21 cellular contexts compared by ENCODE assay signal in genomic region chr17:17203173-17203730, GRCh38. TPM values are rescaled to one million over a fixed set of nuclear protein-coding genes. Genes with fewer than 3 reads are reported as not detected.
DNase-seq lines count a peak whose midpoint lies in the region; TF ChIP-seq lines count a peak whose summit lies in the region.
"Had no signal": no experiment of that assay in that cellular context is flagged by ENCODE, and none has a peak within 500 bp of the region (broad histone marks: within the 10 kb centered on the region; RNA-seq: fewer than 3 reads in every experiment).

No MANE protein-coding gene starts in this region.

- intact Hi-C loops in activated CD4-positive, alpha-beta memory T cell treated with anti-CD3 and anti-CD28 coated beads for 36 hours (cut with micrococcal nuclease): no loop called here

- no peaks in the 10 kb centered on the region for H3K36me3 ChIP-seq in right atrium auricular region
- H3K36me3 ChIP-seq in stomach smooth muscle (ENCODE audit: control insufficient read depth in 2 of 2, insufficient read depth in 2 of 2, low read length in 2 of 2): peaks cover 3 to 4% of the 10 kb centered on the region in 2 donors
- H3K36me3 ChIP-seq: brain microvascular endothelial cell, Peyer's patch had no signal

- peaks cover 0 to 57% of the 10 kb centered on the region in 2 donors for H3K4me1 ChIP-seq in right atrium auricular region
- H3K4me1 ChIP-seq in stomach smooth muscle (ENCODE audit: control insufficient read depth, insufficient read depth, low read length): peaks cover 73% of the 10 kb centered on the region

- no peaks in the 10 kb centered on the region for H3K9me3 Mint-ChIP-seq in activated CD4-positive, alpha-beta memory T cell treated with anti-CD3 and anti-CD28 coated beads for 36 hours
- no peaks in the 10 kb centered on the region for H3K9me3 Mint-ChIP-seq in activated CD4-positive, alpha-beta memory T cell treated with anti-CD3 and anti-CD28 coated beads, Interleukin-2, amount 10 ng/mL, durations not matched to agents 7 days and 5 days
- H3K9me3 Mint-ChIP-seq: activated T-helper 2 cell treated with anti-CD3 and anti-CD28 coated beads, Interferon-gamma antibody, Interleukin-2, Interleukin-4, amounts not matched to agents 10 μg/mL and 5 μg/mL and 100 μg/mL, durations not matched to agents 14 hours and 24 hours and 36 hours; CD8-positive, alpha-beta T cell had no signal

- no peak overlapping the region for H3K4me3 Mint-ChIP-seq in activated CD4-positive, alpha-beta memory T cell treated with anti-CD3 and anti-CD28 coated beads for 36 hours
- H3K4me3 Mint-ChIP-seq in activated CD4-positive, alpha-beta memory T cell treated with anti-CD3 and anti-CD28 coated beads, Interleukin-2, amount 10 ng/mL, durations not matched to agents 7 days and 5 days: no peak overlapping the region

- H3K9ac ChIP-seq in stomach smooth muscle (ENCODE audit: low read length in 2 of 2): peak overlapping the region; percentile 21 to 57

- peaks cover 21% of the 10 kb centered on the region for H3K36me3 Mint-ChIP-seq in activated CD4-positive, alpha-beta memory T cell treated with anti-CD3 and anti-CD28 coated beads for 36 hours
- peaks cover 23% of the 10 kb centered on the region for H3K36me3 Mint-ChIP-seq in activated CD4-positive, alpha-beta memory T cell treated with anti-CD3 and anti-CD28 coated beads, Interleukin-2, amount 10 ng/mL, durations not matched to agents 7 days and 5 days (ENCODE audit: low read depth)

- H3K27me3 ChIP-seq in right atrium auricular region (no peaks in the 10 kb centered on the region), stomach smooth muscle (ENCODE audit: control insufficient read depth in 1 of 2, insufficient read depth in 2 of 2, low read length in 2 of 2) (no peaks in the 10 kb centered on the region)
- H3K27me3 ChIP-seq: brain microvascular endothelial cell, left lung, Peyer's patch, right lobe of liver had no signal

- POLR2A ChIA-PET in activated CD4-positive, alpha-beta memory T cell treated with anti-CD3 and anti-CD28 coated beads for 36 hours (lab: Charles Lee): no interaction called here
- POLR2A ChIA-PET in activated CD4-positive, alpha-beta memory T cell treated with anti-CD3 and anti-CD28 coated beads, Interleukin-2, amount 10 ng/mL, durations not matched to agents 7 days and 5 days (lab: Charles Lee): interaction anchor here (2.6 to 6.3 kb wide), 2 partner anchors 14 to 27 kb away, joined by 12 to 49 read pairs; no protein-coding TSS in a partner anchor

- DNase-seq in activated CD4-positive, alpha-beta memory T cell treated with anti-CD3 and anti-CD28 coated beads for 36 hours: no peak
- DNase-seq in activated CD4-positive, alpha-beta memory T cell treated with anti-CD3 and anti-CD28 coated beads, Interleukin-2, amount 10 ng/mL, durations not matched to agents 7 days and 5 days: no peak
- DNase-seq in right atrium auricular region (ENCODE audit: low spot score): no peak
- no peak for DNase-seq in stimulated activated CD4-positive, alpha-beta T cell treated with anti-CD3 and anti-CD28 coated beads, Interleukin-12 subunit alpha, Interleukin-12 subunit beta, amount 100 ng/mL, for 4 hours
- no peak for DNase-seq in activated CD4-positive, alpha-beta T cell treated with anti-CD3 and anti-CD28 coated beads, Interleukin-2, amount 50 U/mL, for 1 hour
- DNase-seq in Kasumi-1 (lab: John Stamatoyannopoulos, UW): no peak
- DNase-seq: brain microvascular endothelial cell; CD8-positive, alpha-beta T cell; EL; NCI-H2029 treated with DMSO at 0.1 percent for 48 hours; NCI-H526; Peyer's patch; right lobe of liver; stimulated activated CD4-positive, alpha-beta T cell treated with anti-CD3 and anti-CD28 coated beads, Interleukin-4, amount 100 ng/mL, for 24 hours; T-helper 1 cell had no signal

- CTCF ChIA-PET in activated CD4-positive, alpha-beta memory T cell treated with anti-CD3 and anti-CD28 coated beads for 36 hours (lab: Charles Lee): interaction anchor here (1.0 kb wide), 1 partner anchor 62 kb away, joined by 3 read pairs; no protein-coding TSS in a partner anchor
- CTCF ChIA-PET in activated CD4-positive, alpha-beta memory T cell treated with anti-CD3 and anti-CD28 coated beads, Interleukin-2, amount 10 ng/mL, durations not matched to agents 7 days and 5 days (lab: Charles Lee): no interaction called here

- no peaks in the 10 kb centered on the region for H3K27me3 Mint-ChIP-seq in activated CD4-positive, alpha-beta memory T cell treated with anti-CD3 and anti-CD28 coated beads for 36 hours
- no peaks in the 10 kb centered on the region for H3K27me3 Mint-ChIP-seq in activated CD4-positive, alpha-beta memory T cell treated with anti-CD3 and anti-CD28 coated beads, Interleukin-2, amount 10 ng/mL, durations not matched to agents 7 days and 5 days

- H3K9me3 ChIP-seq in right atrium auricular region (no peaks in the 10 kb centered on the region), stomach smooth muscle (ENCODE audit: control insufficient read depth in 2 of 2, low read length in 2 of 2) (no peaks in the 10 kb centered on the region)
- H3K9me3 ChIP-seq: left lung, Peyer's patch, right lobe of liver had no signal

- peak overlapping the region; percentile 91 for H3K27ac Mint-ChIP-seq in activated CD4-positive, alpha-beta memory T cell treated with anti-CD3 and anti-CD28 coated beads for 36 hours
- no peak overlapping the region for H3K27ac Mint-ChIP-seq in activated CD4-positive, alpha-beta memory T cell treated with anti-CD3 and anti-CD28 coated beads, Interleukin-2, amount 10 ng/mL, durations not matched to agents 7 days and 5 days
- H3K27ac Mint-ChIP-seq: CD8-positive, alpha-beta T cell had no signal

- H3K27ac ChIP-seq in VCaP (peak overlapping the region; percentile 95), right atrium auricular region (peak overlapping the region; percentile 11 to 56), stomach smooth muscle (ENCODE audit: low read length) (peak overlapping the region; percentile 88)
- H3K27ac ChIP-seq: brain microvascular endothelial cell, left lung, right lobe of liver had no signal

- TF ChIP-seq CTCF in VCaP (conservative IDR thresholded peaks at IDR 0.05) (no peak), right atrium auricular region (IDR thresholded peaks at IDR 0.05) (no peak)

- H3K4me1 Mint-ChIP-seq in activated CD4-positive, alpha-beta memory T cell treated with anti-CD3 and anti-CD28 coated beads for 36 hours (ENCODE audit: low read depth): peaks cover 22% of the 10 kb centered on the region
- peaks cover 31% of the 10 kb centered on the region for H3K4me1 Mint-ChIP-seq in activated CD4-positive, alpha-beta memory T cell treated with anti-CD3 and anti-CD28 coated beads, Interleukin-2, amount 10 ng/mL, durations not matched to agents 7 days and 5 days

- H3K4me3 ChIP-seq in right atrium auricular region (no peak overlapping the region), stomach smooth muscle (ENCODE audit: low read length in 2 of 2) (peak overlapping the region in 1 of 2 donors; percentile 80)
- H3K4me3 ChIP-seq: left lung, Peyer's patch, right lobe of liver had no signal

RNA-seq across cellular contexts. Expression of gene PLD6, which starts 2.9 kb away (rescaled TPM):
- total RNA-seq in activated CD4-positive, alpha-beta memory T cell treated with anti-CD3 and anti-CD28 coated beads for 36 hours: 1 to 10 TPM; 9.3 to 9.4 TPM
- 1 to 10 TPM; 6.3 to 6.6 TPM for total RNA-seq in activated CD4-positive, alpha-beta memory T cell treated with anti-CD3 and anti-CD28 coated beads, Interleukin-2, amount 10 ng/mL, durations not matched to agents 7 days and 5 days
- 1 to 10 TPM; 3.1 to 6.8 TPM for total RNA-seq in right atrium auricular region
- total RNA-seq: HT1080, M059J had no signal

RNA-seq across cellular contexts. Expression of gene FLCN, which starts 33.7 kb away (rescaled TPM):
- 10 to 100 TPM; 24.0 to 24.6 TPM for total RNA-seq in activated CD4-positive, alpha-beta memory T cell treated with anti-CD3 and anti-CD28 coated beads for 36 hours
- total RNA-seq in activated CD4-positive, alpha-beta memory T cell treated with anti-CD3 and anti-CD28 coated beads, Interleukin-2, amount 10 ng/mL, durations not matched to agents 7 days and 5 days: 10 to 100 TPM; 48.8 to 53.1 TPM
- 10 to 100 TPM; 22.7 to 23.7 TPM for total RNA-seq in right atrium auricular region

Comparison
In these comparisons a context has a peak if more than half of its experiments do, and no peak if none do; other contexts are left out.
1. H3K27ac ChIP-seq: peak in every context shown above with its lines; median percentile 95 in VCaP; 88 in stomach smooth muscle; 34 in right atrium auricular region.